In genomic region chr20:19789009-19789408, GRCh38 we compare ENCODE assay signal across 18 cellular contexts. TPM values are rescaled to one million over a fixed set of nuclear protein-coding genes. Genes with fewer than 3 reads are reported as not detected.
DNase-seq lines count a peak whose midpoint lies in the region; ATAC-seq, FAIRE-seq and TF ChIP-seq lines count a peak whose summit lies in the region.
"Had no signal": no experiment of that assay in that cellular context is flagged by ENCODE, and none has a peak within 500 bp of the region (broad histone marks: within the 10 kb centered on the region; RNA-seq: fewer than 3 reads in every experiment).

No MANE protein-coding gene starts in this region.

- peaks cover 46% of the 10 kb centered on the region for H3K4me1 Mint-ChIP-seq in MCF 10A (ENCODE audit: insufficient read depth, unreplicated experiment)

- FAIRE-seq in H1 (lab: Jason Lieb, UNC): no peak
- FAIRE-seq: A204.1, GM12878 had no signal

- TF ChIP-seq RAD21 in H1 (IDR thresholded peaks at IDR 0.05 in 1 of 2, conservative IDR thresholded peaks at IDR 0.05 in 1 of 2; ENCODE audit: low read depth in 2 of 2, low read length in 2 of 2): peak; percentile 30 to 32; a peak in 2 of 4 replicates

- no peaks in the 10 kb centered on the region; the same call in 1 of the 2 replicates for H3K23me2 ChIP-seq in H1 (ENCODE audit: low read depth, low read length)

- H4K5ac ChIP-seq in H1 (ENCODE audit: insufficient read length, low read depth, low read length): no peak overlapping the region

- intact Hi-C loops in MCF 10A (cut with micrococcal nuclease): no loop called here
- intact Hi-C loops in mammary epithelial cell (cut with micrococcal nuclease): no loop called here
- intact Hi-C loops in Panc1 (cut with micrococcal nuclease; ENCODE audit: unreplicated experiment): no loop called here

- H3K9me3 ChIP-seq in mammary epithelial cell (replicated peaks; ENCODE audit: insufficient read depth, low read length) (no peaks in the 10 kb centered on the region), Panc1 (ENCODE audit: control insufficient read depth, insufficient read depth, low read depth, low read length) (peaks cover 6% of the 10 kb centered on the region), H1 (ENCODE audit: insufficient read depth in 2 of 2, low read depth in 1 of 2, low read length in 1 of 2) (no peaks in the 10 kb centered on the region; a peak in 1 of 4 replicates), suprapubic skin (no peaks in the 10 kb centered on the region)
- H3K9me3 ChIP-seq: MG63 had no signal

- H3K27me3 Mint-ChIP-seq in MCF 10A (ENCODE audit: insufficient read depth, unreplicated experiment): no peaks in the 10 kb centered on the region

- CTCF ChIA-PET in MCF 10A (lab: Yijun Ruan, JAX) (interaction anchor here (0.6 to 9.6 kb wide), 9 partner anchors 8 to 208 kb away, joined by 3 to 181 read pairs (median 4); no protein-coding TSS in a partner anchor), mammary epithelial cell (lab: Charles Lee; ENCODE audit: low non-redundant PET) (no interaction called here), Panc1 (lab: Charles Lee) (interaction anchor here (0.6 kb wide), 1 partner anchor 119 kb away, joined by 3 read pairs; no protein-coding TSS in a partner anchor), H1 (lab: Charles Lee; ENCODE audit: partially characterized antibody) (interaction anchor here (0.7 to 3.1 kb wide), 17 partner anchors 10 to 205 kb away, joined by 3 to 15 read pairs (median 3); no protein-coding TSS in a partner anchor)

- H4K20me1 ChIP-seq in mammary epithelial cell (ENCODE audit: insufficient read depth, low read length): no peaks in the 10 kb centered on the region
- no peaks in the 10 kb centered on the region for H4K20me1 ChIP-seq in H1 (replicated peaks in 1 of 2; ENCODE audit: control insufficient read depth in 1 of 2, insufficient read depth in 2 of 2, low read length in 2 of 2)

- H3K27ac Mint-ChIP-seq in MCF 10A (ENCODE audit: low read depth, unreplicated experiment): peak overlapping the region; percentile 46

- dilution Hi-C loops in mammary epithelial cell (cut with HindIII; ENCODE audit: low sequenced_read_pairs): no loop called here

- in situ Hi-C loops in mammary epithelial cell (cut with MboI; ENCODE audit: low sequenced_read_pairs in 2 of 2) (loop anchor here in 1 of 2 donors (5.0 kb wide), 1 partner anchor 203 kb away; no protein-coding TSS in a partner anchor), Panc1 (cut with HindIII; ENCODE audit: low pct_unique_long_range_greater_than_20kb, low sequenced_read_pairs) (no loop called here), ACHN (cut with HindIII; ENCODE audit: low pct_ligation_motif_present, low pct_unique_long_range_greater_than_20kb, low sequenced_read_pairs) (no loop called here)

- no peak overlapping the region for H2AK5ac ChIP-seq in H1 (ENCODE audit: low read depth, low read length)

- no peak overlapping the region for H4K91ac ChIP-seq in H1 (replicated peaks; ENCODE audit: insufficient read length, low read length)

- H3K14ac ChIP-seq in H1 (ENCODE audit: insufficient read length): no peak overlapping the region

- no peak overlapping the region for H3K18ac ChIP-seq in H1 (ENCODE audit: extremely low read depth, low read length)

- H3K4me2 ChIP-seq in mammary epithelial cell (ENCODE audit: insufficient read depth, low read depth, low read length) (no peak overlapping the region), H1 (ENCODE audit: insufficient read depth in 1 of 2, low read depth in 2 of 2, low read length in 2 of 2) (no peak overlapping the region)

- no peak overlapping the region for H2BK120ac ChIP-seq in H1 (replicated peaks; ENCODE audit: low read depth, low read length)

- no TSS peak for BruUV-seq in MCF 10A (replicated peaks; lab: Mats Ljungman, UMichigan)
- no TSS peak for BruUV-seq in mammary epithelial cell (replicated peaks; lab: Mats Ljungman, UMichigan)
- no TSS peak for BruUV-seq in Panc1 (replicated peaks; lab: Mats Ljungman, UMichigan)

- WGBS in mammary epithelial cell (ENCODE audit: low coverage, missing lambda C conversion rate): 100% methylated on average over 5 of the region's 5 CpGs
- 43% methylated on average over 5 of the region's 5 CpGs; no CpG with 5 or more reads in 1 of the 2 experiments for whole genome bisulfite sequencing in H1 (ENCODE audit: extremely low coverage in 1 of 2, insufficient coverage in 1 of 2, insufficient read length in 1 of 2, insufficient replicate concordance in 2 of 2, low coverage in 1 of 2, low lambda C conversion rate in 2 of 2, missing lambda C conversion rate in 1 of 2), 2 experiments
- 93% methylated on average over 5 of the region's 5 CpGs for WGBS in suprapubic skin

- TF ChIP-seq POLR2A in H1 (IDR thresholded peaks at IDR 0.05; ENCODE audit: control extremely low read depth in 1 of 2, low read depth in 2 of 2, low read length in 2 of 2) (no peak), suprapubic skin (IDR thresholded peaks at IDR 0.05) (no peak)

- no peak overlapping the region for H2BK15ac ChIP-seq in H1 (ENCODE audit: low read length)

- no peak for ATAC-seq in Panc1
- ATAC-seq: GM12878, PC-3 had no signal

- H3K56ac ChIP-seq in H1 (replicated peaks; ENCODE audit: insufficient read length, low read depth, low read length): no peak overlapping the region

- H3K9ac ChIP-seq in mammary epithelial cell (ENCODE audit: insufficient read depth, low read length) (no peak overlapping the region), H1 (replicated peaks in 1 of 4; ENCODE audit: extremely low read depth in 1 of 4, low read depth in 3 of 4, low read length in 3 of 4) (no peak overlapping the region)

- H3K27ac ChIP-seq in mammary epithelial cell (ENCODE audit: insufficient read depth, low read depth, low read length) (no peak overlapping the region), Panc1 (ENCODE audit: low read length) (peak overlapping the region; percentile 46; the same call in 1 of the 2 replicates), H1 (ENCODE audit: low read depth, low read length) (no peak overlapping the region), suprapubic skin (no peak overlapping the region)
- H3K27ac ChIP-seq: SJSA1 had no signal

- H3K79me1 ChIP-seq in H1 (ENCODE audit: low read depth, low read length): no peaks in the 10 kb centered on the region

- no peak overlapping the region for H2AFZ ChIP-seq in mammary epithelial cell (ENCODE audit: low read depth, low read length)
- H2AFZ ChIP-seq in H1 (ENCODE audit: low read length): no peak overlapping the region

- DNase-seq in MCF 10A (ENCODE audit: unreplicated experiment): no peak
- DNase-seq in mammary epithelial cell: no peak
- DNase-seq in Panc1 (ENCODE audit: low read depth, low spot score): no peak
- no peak for DNase-seq in H1 (ENCODE audit: low read depth in 1 of 2, low spot score in 2 of 2)
- no peak for DNase-seq in ACHN
- DNase-seq in suprapubic skin (ENCODE audit: low spot score in 2 of 2): no peak
- no peak for DNase-seq in NCI-H1436 (lab: John Stamatoyannopoulos, UW)
- DNase-seq in activated CD8-positive, alpha-beta memory T cell treated with anti-CD3 and anti-CD28 coated beads, Interleukin-2, amount 50 U/mL, for 48 hours: no peak
- DNase-seq: DMS79, MG63, NCI-H1092, NCI-H1694, NCI-H2107, NCI-H526 treated with DMSO at 0.1 percent for 48 hours, PC-3 had no signal

- no peak overlapping the region for H2BK20ac ChIP-seq in H1 (ENCODE audit: low read length)

- no peak overlapping the region for H3K4ac ChIP-seq in H1 (replicated peaks; ENCODE audit: insufficient read length, low read depth, low read length)

- H3K9me3 Mint-ChIP-seq in MCF 10A (ENCODE audit: unreplicated experiment): peaks cover 15% of the 10 kb centered on the region

- no peak overlapping the region for H2BK12ac ChIP-seq in H1 (ENCODE audit: low read depth, low read length)

- no peak overlapping the region for H3K23ac ChIP-seq in H1 (ENCODE audit: insufficient read length)

- no peaks in the 10 kb centered on the region for H3K36me3 Mint-ChIP-seq in MCF 10A (ENCODE audit: insufficient read depth, unreplicated experiment)

- POLR2A ChIA-PET in MCF 10A (lab: Yijun Ruan, JAX): interaction anchor here (1.4 kb wide), 1 partner anchor 146 kb away, joined by 3 read pairs; no protein-coding TSS in a partner anchor
- POLR2A ChIA-PET in Panc1 (lab: Charles Lee): interaction anchor here (0.5 kb wide), 1 partner anchor 1496 kb away, joined by 3 read pairs; no protein-coding TSS in a partner anchor
- POLR2A ChIA-PET in H1 (lab: Charles Lee; ENCODE audit: partially characterized antibody): no interaction called here

- no peaks in the 10 kb centered on the region for H3K36me3 ChIP-seq in mammary epithelial cell (ENCODE audit: insufficient read depth, low read length)
- H3K36me3 ChIP-seq in Panc1 (ENCODE audit: control insufficient read depth, insufficient read depth, low read length): no peaks in the 10 kb centered on the region
- H3K36me3 ChIP-seq in H1 (ENCODE audit: control insufficient read depth in 2 of 4, insufficient read depth in 4 of 4, low read length in 3 of 4): no peaks in the 10 kb centered on the region
- H3K36me3 ChIP-seq in suprapubic skin: no peaks in the 10 kb centered on the region
- H3K36me3 ChIP-seq: MG63, SJSA1 had no signal

- no peak overlapping the region for H3K4me3 ChIP-seq in mammary epithelial cell (replicated peaks in 1 of 3; ENCODE audit: insufficient read depth in 1 of 3, low read depth in 2 of 3, low read length in 3 of 3)
- H3K4me3 ChIP-seq in Panc1 (ENCODE audit: low read depth in 2 of 2, low read length in 2 of 2): no peak overlapping the region
- H3K4me3 ChIP-seq in H1 (ENCODE audit: extremely low read depth in 1 of 4, insufficient read depth in 2 of 4, low read depth in 3 of 4, low read length in 4 of 4): no peak overlapping the region
- H3K4me3 ChIP-seq in suprapubic skin: no peak overlapping the region
- H3K4me3 ChIP-seq: GM12878, MG63, SJSA1 had no signal

- peaks cover 41% of the 10 kb centered on the region for H3K4me1 ChIP-seq in mammary epithelial cell (ENCODE audit: insufficient read depth, low read length)
- H3K4me1 ChIP-seq in Panc1 (ENCODE audit: control insufficient read depth, insufficient read depth, low read length): peaks cover 27% of the 10 kb centered on the region
- peaks cover 0 to 5% (median 2%) of the 10 kb centered on the region in 4 experiments; a peak in 5 of 7 replicates for H3K4me1 ChIP-seq in H1 (replicated peaks in 1 of 4; ENCODE audit: control insufficient read depth in 3 of 4, insufficient read depth in 4 of 4, low read length in 3 of 4)
- peaks cover 27% of the 10 kb centered on the region for H3K4me1 ChIP-seq in suprapubic skin

- TF ChIP-seq CTCF in MCF 10A (IDR thresholded peaks at IDR 0.05; ENCODE audit: unreplicated experiment): no peak
- peak in 1 of 2 donors; percentile 1 for TF ChIP-seq CTCF in mammary epithelial cell (conservative IDR thresholded peaks at IDR 0.05 in 1 of 2, IDR thresholded peaks at IDR 0.05 in 1 of 2; ENCODE audit: extremely low read depth in 1 of 2, insufficient read depth in 1 of 2, low read depth in 1 of 2, low read length in 2 of 2)
- TF ChIP-seq CTCF in Panc1 (IDR thresholded peaks at IDR 0.05): no peak; the same call in 1 of the 2 replicates
- peak in 2 of 3 experiments; percentile 29 to 51; a peak in 2 of 4 replicates for TF ChIP-seq CTCF in H1 (IDR thresholded peaks at IDR 0.05; ENCODE audit: control extremely low read depth in 1 of 3, insufficient read depth in 1 of 3, low read depth in 1 of 3, low read length in 3 of 3)
- no peak for TF ChIP-seq CTCF in suprapubic skin (IDR thresholded peaks at IDR 0.05)

- no peak overlapping the region for H3K4me3 Mint-ChIP-seq in MCF 10A (ENCODE audit: unreplicated experiment)

- H3K27me3 ChIP-seq in mammary epithelial cell (ENCODE audit: insufficient read depth, low read length) (no peaks in the 10 kb centered on the region), Panc1 (ENCODE audit: control insufficient read depth, insufficient read depth, low read length) (no peaks in the 10 kb centered on the region), H1 (replicated peaks in 1 of 4; ENCODE audit: control insufficient read depth in 3 of 4, extremely low read depth in 1 of 4, insufficient read depth in 3 of 4, low read length in 3 of 4) (no peaks in the 10 kb centered on the region), suprapubic skin (no peaks in the 10 kb centered on the region)
- H3K27me3 ChIP-seq: MG63, SJSA1 had no signal

- H4K8ac ChIP-seq in H1 (ENCODE audit: extremely low read depth, insufficient read depth, low read length): no peak overlapping the region

- no peak for TF ChIP-seq EP300 in H1 (IDR thresholded peaks at IDR 0.05; ENCODE audit: borderline replicate concordance in 1 of 2, low read depth in 2 of 2, low read length in 2 of 2)
- TF ChIP-seq EP300 in suprapubic skin (IDR thresholded peaks at IDR 0.05): no peak

- no peak overlapping the region for H2BK5ac ChIP-seq in H1 (ENCODE audit: low read depth, low read length)

- no peaks in the 10 kb centered on the region for H3K79me2 ChIP-seq in mammary epithelial cell (ENCODE audit: insufficient read depth, low read length)
- no peaks in the 10 kb centered on the region for H3K79me2 ChIP-seq in H1 (ENCODE audit: control insufficient read depth in 1 of 2, insufficient read depth in 2 of 2, low read length in 2 of 2)

RNA-seq across cellular contexts. Expression of gene RIN2, which starts 31.0 kb away (rescaled TPM):
- total RNA-seq in MCF 10A (2022) (16.8 and 23.9 TPM in 2 replicates), mammary epithelial cell (10 to 100 TPM; 42.2 to 45.2 TPM), Panc1 (2021; ENCODE audit: unreplicated experiment) (25.0 TPM), suprapubic skin (10 to 100 TPM; 68.2 to 87.2 (median 79.6) TPM)
- polyA plus RNA-seq in mammary epithelial cell (29.1 TPM), H1 (2011; rRNA removed) (0.20 and 0.24 TPM in 2 replicates)
- polyA minus RNA-seq in mammary epithelial cell: 93.5 TPM
- 13.8 TPM for polyA plus RNA-seq in Panc1 (2012; ENCODE audit: insufficient read length)
- total RNA-seq in H1 (2021; fragmentation: NEBNext Ultra II Directional; extraction: Animal tissue kit (Norgen Biotek cat#: 25700)): 0.90 and 1.3 TPM in 2 replicates
- polyA plus RNA-seq in H1 (2011; cell fraction: cytosol; rRNA removed): 0.54 TPM
- polyA plus RNA-seq in H1 (2011; cell fraction: nucleus; rRNA removed): 0.68 TPM
- polyA plus RNA-seq in H1 (2012, experiment 1 of 2): 0.37 to 1.2 TPM (median 0.51 TPM) in 4 replicates
- 0.17 TPM for polyA plus RNA-seq in H1 (2012, experiment 2 of 2)
- 0.71 TPM for polyA plus RNA-seq in H1 (2013, experiment 1 of 2)
- 0.74 TPM for polyA plus RNA-seq in H1 (2013, experiment 2 of 2)
- polyA minus RNA-seq in H1 (2011; rRNA and poly(A)+ RNA removed): 0.78 and 2.4 TPM in 2 replicates
- 2.9 TPM for polyA minus RNA-seq in H1 (2011; cell fraction: cytosol; rRNA and poly(A)+ RNA removed)
- polyA minus RNA-seq in H1 (2011; cell fraction: nucleus; rRNA and poly(A)+ RNA removed): 3.8 TPM

Comparison
In these comparisons a context has a peak if more than half of its experiments do, and no peak if none do; other contexts are left out.
1. CTCF ChIP-seq: peak in H1 (2 of 3); none in MCF 10A (single experiment), Panc1 (single experiment) and suprapubic skin (0 of 2).